Comparison of ENCODE assay signal across 11 cellular contexts in the genomic region with DNA sequence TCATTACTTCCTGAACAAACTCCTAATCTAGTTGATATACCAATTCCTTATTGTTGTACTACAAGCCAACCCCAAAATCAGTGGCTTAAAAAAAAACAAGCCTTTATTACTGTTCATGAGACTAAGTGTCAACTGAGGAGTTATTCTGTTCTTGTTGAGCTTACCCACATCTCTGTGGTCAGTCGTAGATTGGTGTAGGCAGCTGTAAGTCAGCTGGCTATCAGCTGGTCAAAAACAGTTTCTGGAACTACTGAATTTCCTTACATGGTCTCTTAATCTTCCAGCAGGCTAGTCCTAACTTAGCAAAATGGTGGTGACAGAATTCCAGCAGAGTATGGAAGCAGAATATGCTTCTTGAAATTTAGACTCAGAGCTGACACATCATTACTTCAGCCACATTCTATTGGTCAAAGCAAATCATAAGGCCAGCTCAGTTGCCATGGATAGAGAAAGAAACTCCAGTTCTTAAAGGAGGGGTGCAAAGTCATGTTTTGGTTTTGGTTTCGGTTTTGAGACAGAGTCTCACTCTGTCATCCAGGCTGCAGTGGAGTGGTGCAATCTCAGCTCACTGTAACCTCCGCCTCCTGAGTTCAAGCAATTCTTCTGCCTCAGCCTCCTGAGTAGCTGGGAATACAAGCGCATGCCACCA.
A peak's percentile ranks its signal among the peaks of the same experiment; 100 is the strongest.
DNase-seq lines count a peak whose midpoint lies in the region; ATAC-seq, FAIRE-seq and TF ChIP-seq lines count a peak whose summit lies in the region.
"Had no signal": no experiment of that assay in that cellular context is flagged by ENCODE, and none has a peak within 500 bp of the region (broad histone marks: within the 10 kb centered on the region; RNA-seq: fewer than 3 reads in every experiment).

No MANE protein-coding gene starts in this region.

- no peaks in the 10 kb centered on the region for H3K27me3 Mint-ChIP-seq in activated CD8-positive, alpha-beta T cell treated with anti-CD3 and anti-CD28 coated beads for 36 hours

- ATAC-seq in esophagus mucosa: no peak
- no peak for ATAC-seq in activated CD8-positive, alpha-beta T cell treated with anti-CD3 and anti-CD28 coated beads for 36 hours

- no peak overlapping the region for H3K27ac Mint-ChIP-seq in activated CD8-positive, alpha-beta T cell treated with anti-CD3 and anti-CD28 coated beads for 36 hours
- H3K27ac Mint-ChIP-seq: activated naive CD4-positive, alpha-beta T cell treated with anti-CD3 and anti-CD28 coated beads for 36 hours had no signal

- peak; percentile 88 for FAIRE-seq in H54 (lab: Jason Lieb, UNC)

- no peak for TF ChIP-seq POLR2A in H54 (IDR thresholded peaks at IDR 0.05; ENCODE audit: low read depth, low read length)

- no peaks in the 10 kb centered on the region for H3K36me3 Mint-ChIP-seq in activated CD8-positive, alpha-beta T cell treated with anti-CD3 and anti-CD28 coated beads for 36 hours (ENCODE audit: low read depth)

- peak; percentile 3 for DNase-seq in AG08395 (ENCODE audit: low spot score)
- DNase-seq in H54 (ENCODE audit: insufficient read length, low spot score): peak; percentile 9
- DNase-seq in RPMI7951 (ENCODE audit: low read depth): peak; percentile 84
- peak; percentile 37 for DNase-seq in fibroblast of the conjunctiva (ENCODE audit: low read depth)
- DNase-seq in NOMO-1 treated with dmso at 0.1 percent for 144 hours (lab: John Stamatoyannopoulos, UW; ENCODE audit: unreplicated experiment): no peak
- DNase-seq in activated effector memory CD4-positive, alpha-beta T cell treated with Interleukin-2 at 50 U/mL for 16 hours: no peak
- no peak for DNase-seq in activated CD8-positive, alpha-beta T cell treated with anti-CD3 and anti-CD28 coated beads for 36 hours
- DNase-seq: activated CD4-positive, alpha-beta T cell treated with anti-CD3 and anti-CD28 coated beads for 4 hours; activated naive CD4-positive, alpha-beta T cell treated with anti-CD3 and anti-CD28 coated beads for 36 hours; posterior cingulate gyrus had no signal

- no peaks in the 10 kb centered on the region for H3K4me1 Mint-ChIP-seq in activated CD8-positive, alpha-beta T cell treated with anti-CD3 and anti-CD28 coated beads for 36 hours (ENCODE audit: low read depth)

- intact Hi-C loops in activated CD8-positive, alpha-beta T cell treated with anti-CD3 and anti-CD28 coated beads for 36 hours (cut with micrococcal nuclease): no loop called here

- CTCF ChIA-PET in activated CD8-positive, alpha-beta T cell treated with anti-CD3 and anti-CD28 coated beads for 36 hours (lab: Charles Lee): no interaction called here

- TF ChIP-seq CTCF in activated CD8-positive, alpha-beta T cell treated with anti-CD3 and anti-CD28 coated beads for 36 hours (IDR thresholded peaks at IDR 0.05): no peak

- peaks cover 14% of the 10 kb centered on the region for H3K9me3 Mint-ChIP-seq in activated CD8-positive, alpha-beta T cell treated with anti-CD3 and anti-CD28 coated beads for 36 hours

- no peak overlapping the region for H3K4me3 Mint-ChIP-seq in activated CD8-positive, alpha-beta T cell treated with anti-CD3 and anti-CD28 coated beads for 36 hours
- H3K4me3 Mint-ChIP-seq: activated naive CD4-positive, alpha-beta T cell treated with anti-CD3 and anti-CD28 coated beads for 36 hours had no signal

- POLR2A ChIA-PET in activated CD8-positive, alpha-beta T cell treated with anti-CD3 and anti-CD28 coated beads for 36 hours (lab: Charles Lee): no interaction called here

Comparison
In these comparisons a context has a peak if more than half of its experiments do, and no peak if none do; other contexts are left out.
1. DNase-seq: peak in AG08395 (single experiment), H54 (single experiment), RPMI7951 (single experiment) and fibroblast of the conjunctiva (single experiment); none in NOMO-1 treated with dmso at 0.1 percent for 144 hours (single experiment), activated effector memory CD4-positive, alpha-beta T cell treated with Interleukin-2 at 50 U/mL for 16 hours (single experiment) and activated CD8-positive, alpha-beta T cell treated with anti-CD3 and anti-CD28 coated beads for 36 hours (single experiment).